Comparison of ENCODE assay signal across 7 cellular contexts in the genomic region with DNA sequence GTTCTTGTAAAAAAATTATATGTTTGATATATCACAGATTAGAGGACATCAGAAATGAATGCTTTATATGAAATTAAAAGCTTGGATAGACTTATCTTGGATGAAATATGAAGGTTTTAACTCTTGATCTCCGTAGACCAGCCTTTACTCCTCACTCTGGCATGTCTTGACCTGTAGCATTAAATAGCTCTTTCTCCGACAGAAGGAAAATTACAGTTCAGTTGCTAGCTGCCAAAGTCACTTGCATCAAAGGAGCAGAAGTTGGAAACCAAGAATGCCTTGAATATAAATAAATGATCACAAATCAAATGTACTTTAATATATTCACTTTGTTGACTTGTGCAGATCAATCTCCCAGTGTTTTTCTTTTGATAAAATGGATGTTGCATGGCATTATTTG. TPM values are rescaled to one million over a fixed set of nuclear protein-coding genes. Genes with fewer than 3 reads are reported as not detected.
"Had no signal": no experiment of that assay in that cellular context is flagged by ENCODE, and none has a peak within 500 bp of the region (broad histone marks: within the 10 kb centered on the region; RNA-seq: fewer than 3 reads in every experiment).

No MANE protein-coding gene starts in this region.

- H3K4me3 Mint-ChIP-seq: GM23338, H9 had no signal

- DNase-seq: H9, HCEC 1CT, IMR-90, KG1 had no signal

- H3K9me3 Mint-ChIP-seq: GM23338 had no signal

- H3K27ac Mint-ChIP-seq: GM23338, H9 had no signal

- H3K4me1 Mint-ChIP-seq: H9 had no signal

RNA-seq across cellular contexts. Expression of a gene that starts 32.2 kb away (rescaled TPM):
- total RNA-seq: HT-29, IMR-90, K562 had no signal
